In the genomic region with DNA sequence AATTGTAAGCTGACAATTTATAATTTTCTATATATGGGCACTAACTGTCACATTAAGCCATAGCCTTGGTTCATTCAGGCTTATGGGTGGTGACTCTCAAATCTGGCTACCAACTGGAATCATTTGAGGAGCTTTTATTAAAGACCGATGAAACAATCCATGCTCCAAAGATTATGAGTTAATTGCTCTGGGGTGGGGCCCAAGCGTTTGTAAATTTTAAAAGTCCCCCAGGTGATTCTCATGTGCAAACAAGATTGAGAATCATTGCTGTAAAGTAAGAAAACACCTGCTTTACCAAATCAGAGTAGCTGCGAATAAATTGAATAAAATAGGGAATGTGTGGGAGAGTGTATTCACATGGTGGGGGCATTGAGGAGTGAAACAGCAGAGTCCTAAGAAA, we compare ENCODE assay signal across 8 cellular contexts.
"Had no signal": no experiment of that assay in that cellular context is flagged by ENCODE, and none has a peak within 500 bp of the region (broad histone marks: within the 10 kb centered on the region; RNA-seq: fewer than 3 reads in every experiment).

No MANE protein-coding gene starts in this region.

- DNase-seq: GDM1, GF-D8 had no signal

- FAIRE-seq: G401.6, GM12878, GM12891, GM12892, GM18507, GM19239 had no signal

- ATAC-seq: GM12878 had no signal

- H3K4me3 ChIP-seq: GM12878 had no signal
